Comparison of ENCODE assay signal across 2 cellular contexts in the genomic region with DNA sequence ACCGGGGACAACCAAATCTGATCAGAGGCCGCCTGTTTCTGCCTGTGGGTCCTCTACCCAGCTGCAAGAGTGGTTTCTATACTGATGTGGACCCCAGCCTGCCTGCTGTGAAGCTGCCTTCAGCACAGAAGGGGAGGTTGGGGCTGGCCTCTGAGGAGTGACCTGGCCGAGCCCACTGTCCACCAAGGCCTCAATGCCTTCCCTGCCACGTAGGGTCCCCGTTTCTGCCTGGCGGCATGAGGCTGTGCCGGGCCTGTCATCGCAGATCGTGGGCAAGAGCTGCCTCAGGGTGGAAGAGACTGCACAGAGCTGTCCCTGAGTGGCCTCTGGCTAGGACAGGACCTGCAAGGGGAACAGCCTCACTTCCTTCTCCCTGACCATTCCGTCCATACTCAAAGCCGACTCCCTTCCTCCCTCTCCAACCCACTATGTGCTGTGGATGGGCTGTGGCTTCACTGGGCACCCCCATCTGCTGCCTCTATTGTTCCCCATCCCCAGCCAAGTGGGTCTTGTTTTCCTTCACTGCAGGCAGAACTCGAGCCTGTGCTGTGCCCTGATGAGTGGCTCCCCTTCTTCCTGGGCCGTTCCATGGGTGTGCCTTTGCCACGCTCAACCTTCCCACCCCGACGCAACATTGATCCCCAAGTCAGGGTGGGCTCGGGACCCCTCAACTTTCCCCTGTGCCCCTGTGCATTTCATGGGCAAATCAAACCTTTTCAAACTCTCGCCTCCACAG.
TF ChIP-seq lines count a peak whose summit lies in the region.

No MANE protein-coding gene starts in this region.

TF ChIP-seq in SK-N-SH treated with all-trans-retinoic acid at 6 μM for 48 hours, 23 proteins besides CTCF, POLR2A, EP300 and RAD21 (continued from another document):
- no peak for TF ChIP-seq TOX (CRISPR knock-in tag; IDR thresholded peaks at IDR 0.05; ENCODE audit: borderline replicate concordance)
- TF ChIP-seq ZNF70 (CRISPR knock-in tag; IDR thresholded peaks at IDR 0.05): no peak
- TF ChIP-seq ESRRG (CRISPR knock-in tag; IDR thresholded peaks at IDR 0.05): no peak
- no peak for TF ChIP-seq SNAI2 (CRISPR knock-in tag; IDR thresholded peaks at IDR 0.05)
- no peak for TF ChIP-seq CSRNP3 (CRISPR knock-in tag; IDR thresholded peaks at IDR 0.05)
- TF ChIP-seq GLIS3 (CRISPR knock-in tag; IDR thresholded peaks at IDR 0.05): no peak
- TF ChIP-seq BACH2 (CRISPR knock-in tag; IDR thresholded peaks at IDR 0.05; ENCODE audit: borderline replicate concordance): no peak
- no peak for TF ChIP-seq ZFP30 (CRISPR knock-in tag; IDR thresholded peaks at IDR 0.05)
- TF ChIP-seq ZC3H10 (CRISPR knock-in tag; IDR thresholded peaks at IDR 0.05): no peak
- TF ChIP-seq PATZ1 (CRISPR knock-in tag; IDR thresholded peaks at IDR 0.05; ENCODE audit: borderline replicate concordance): no peak
- no peak for TF ChIP-seq TCF4 (CRISPR knock-in tag; IDR thresholded peaks at IDR 0.05; ENCODE audit: borderline replicate concordance)
- no peak for TF ChIP-seq ZNF565 (CRISPR knock-in tag; conservative IDR thresholded peaks at IDR 0.05; ENCODE audit: low read depth)

TF ChIP-seq in SK-N-SH, 30 proteins besides CTCF, POLR2A, EP300 and RAD21 (continued from another document):
- TF ChIP-seq, protein P1, sequence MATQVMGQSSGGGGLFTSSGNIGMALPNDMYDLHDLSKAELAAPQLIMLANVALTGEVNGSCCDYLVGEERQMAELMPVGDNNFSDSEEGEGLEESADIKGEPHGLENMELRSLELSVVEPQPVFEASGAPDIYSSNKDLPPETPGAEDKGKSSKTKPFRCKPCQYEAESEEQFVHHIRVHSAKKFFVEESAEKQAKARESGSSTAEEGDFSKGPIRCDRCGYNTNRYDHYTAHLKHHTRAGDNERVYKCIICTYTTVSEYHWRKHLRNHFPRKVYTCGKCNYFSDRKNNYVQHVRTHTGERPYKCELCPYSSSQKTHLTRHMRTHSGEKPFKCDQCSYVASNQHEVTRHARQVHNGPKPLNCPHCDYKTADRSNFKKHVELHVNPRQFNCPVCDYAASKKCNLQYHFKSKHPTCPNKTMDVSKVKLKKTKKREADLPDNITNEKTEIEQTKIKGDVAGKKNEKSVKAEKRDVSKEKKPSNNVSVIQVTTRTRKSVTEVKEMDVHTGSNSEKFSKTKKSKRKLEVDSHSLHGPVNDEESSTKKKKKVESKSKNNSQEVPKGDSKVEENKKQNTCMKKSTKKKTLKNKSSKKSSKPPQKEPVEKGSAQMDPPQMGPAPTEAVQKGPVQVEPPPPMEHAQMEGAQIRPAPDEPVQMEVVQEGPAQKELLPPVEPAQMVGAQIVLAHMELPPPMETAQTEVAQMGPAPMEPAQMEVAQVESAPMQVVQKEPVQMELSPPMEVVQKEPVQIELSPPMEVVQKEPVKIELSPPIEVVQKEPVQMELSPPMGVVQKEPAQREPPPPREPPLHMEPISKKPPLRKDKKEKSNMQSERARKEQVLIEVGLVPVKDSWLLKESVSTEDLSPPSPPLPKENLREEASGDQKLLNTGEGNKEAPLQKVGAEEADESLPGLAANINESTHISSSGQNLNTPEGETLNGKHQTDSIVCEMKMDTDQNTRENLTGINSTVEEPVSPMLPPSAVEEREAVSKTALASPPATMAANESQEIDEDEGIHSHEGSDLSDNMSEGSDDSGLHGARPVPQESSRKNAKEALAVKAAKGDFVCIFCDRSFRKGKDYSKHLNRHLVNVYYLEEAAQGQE (IDR thresholded peaks at IDR 0.05; ENCODE audit: low read depth, low read length): no peak
- TF ChIP-seq GABPA (IDR thresholded peaks at IDR 0.05; ENCODE audit: low read depth) (no peak), FOSL2 (IDR thresholded peaks at IDR 0.05; ENCODE audit: borderline replicate concordance, low read depth) (no peak), NFIC (IDR thresholded peaks at IDR 0.05; ENCODE audit: borderline replicate concordance) (no peak), FOXM1 (IDR thresholded peaks at IDR 0.05; ENCODE audit: low read depth) (no peak), SIN3A (IDR thresholded peaks at IDR 0.05; ENCODE audit: borderline replicate concordance, low read depth, low read length) (no peak), NRF1 (IDR thresholded peaks at IDR 0.05; ENCODE audit: low read depth, low read length) (no peak), EZH2phosphoT487 (IDR thresholded peaks at IDR 0.05; ENCODE audit: borderline replicate concordance, low read depth) (no peak), RXRA (IDR thresholded peaks at IDR 0.05; ENCODE audit: borderline replicate concordance, low read depth) (no peak)
